In the genomic region with DNA sequence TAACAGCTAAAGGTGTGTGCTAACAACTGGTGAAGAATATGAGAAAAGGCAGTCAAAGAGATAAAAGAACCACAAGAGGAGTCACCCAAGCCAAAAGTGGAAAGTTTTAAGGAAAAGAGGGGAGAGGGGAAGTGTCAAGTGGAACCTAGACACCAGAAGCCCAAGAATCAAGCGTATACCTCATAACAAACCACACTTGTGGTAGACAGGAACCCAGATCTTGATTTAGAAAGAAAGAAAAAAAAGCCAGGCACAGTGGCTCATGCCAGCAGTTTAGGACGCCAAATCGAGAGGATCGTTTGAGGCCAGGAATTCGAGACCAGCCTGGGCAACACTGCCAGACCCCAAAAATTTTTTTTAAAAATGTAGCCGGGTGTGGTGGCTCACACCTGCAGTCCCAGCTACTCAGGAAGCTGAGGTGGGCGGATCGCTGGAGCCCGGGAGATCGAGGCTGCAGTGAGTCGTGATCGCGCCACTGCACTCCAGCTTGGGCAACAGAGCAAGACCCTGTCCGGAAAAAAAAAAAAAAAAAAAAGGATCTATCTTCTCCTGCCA, we compare ENCODE assay signal across 8 cellular contexts.
DNase-seq lines count a peak whose midpoint lies in the region; ATAC-seq and TF ChIP-seq lines count a peak whose summit lies in the region.

No MANE protein-coding gene starts in this region.

- H3K27me3 Mint-ChIP-seq in activated T-cell treated with anti-CD3 and anti-CD28 coated beads, Interleukin-2, amount 50 U/mL, for 24 hours = no peaks in the 10 kb centered on the region

- ATAC-seq in HG02970 (IDR thresholded peaks at IDR 0.05; ENCODE audit: low FRiP score, unreplicated experiment) = no peak

- H3K9ac ChIP-seq in stomach smooth muscle (ENCODE audit: low read length in 2 of 2) = peak overlapping the region; percentile 2 to 97

- no peaks in the 10 kb centered on the region for H3K9me3 Mint-ChIP-seq in activated T-cell treated with anti-CD3 and anti-CD28 coated beads, Interleukin-2, amount 50 U/mL, for 24 hours

- peak overlapping the region; percentile 97 for H3K27ac Mint-ChIP-seq in activated T-cell treated with anti-CD3 and anti-CD28 coated beads, Interleukin-2, amount 50 U/mL, for 24 hours

- TF ChIP-seq CTCF in WI38 (IDR thresholded peaks at IDR 0.05; ENCODE audit: low read depth, low read length) = no peak

- peaks cover 2 to 3% of the 10 kb centered on the region in 2 donors for H3K36me3 ChIP-seq in stomach smooth muscle (ENCODE audit: control insufficient read depth in 2 of 2, insufficient read depth in 2 of 2, low read length in 2 of 2)

- H3K4me1 Mint-ChIP-seq in activated T-cell treated with anti-CD3 and anti-CD28 coated beads, Interleukin-2, amount 50 U/mL, for 24 hours (ENCODE audit: low read depth) = peaks cover 46% of the 10 kb centered on the region

- H3K4me3 Mint-ChIP-seq in activated T-cell treated with anti-CD3 and anti-CD28 coated beads, Interleukin-2, amount 50 U/mL, for 24 hours = peak overlapping the region; percentile 96

- no peak overlapping the region for H3K27ac ChIP-seq in stomach smooth muscle (ENCODE audit: low read length)

- peaks cover 5% of the 10 kb centered on the region for H3K4me1 ChIP-seq in stomach smooth muscle (ENCODE audit: control insufficient read depth, insufficient read depth, low read length)

- no peak for DNase-seq in activated T-cell treated with anti-CD3 and anti-CD28 coated beads, Interleukin-2, amount 50 U/mL, for 24 hours
- no peak for DNase-seq in activated T-cell treated with anti-CD3 and anti-CD28 coated beads, Interleukin-2, amount 50 U/mL, for 48 hours
- DNase-seq in hepatic stellate cell (ENCODE audit: low spot score) (peak; percentile 11), ecto neural progenitor cell (ENCODE audit: low spot score) (no peak)
- DNase-seq in NK-92 treated with Interleukin-12 subunit alpha and Interleukin-12 subunit beta, amount 100 ng/mL, for 24 hours (lab: John Stamatoyannopoulos, UW) = no peak

- peaks cover 54% of the 10 kb centered on the region for H3K36me3 Mint-ChIP-seq in activated T-cell treated with anti-CD3 and anti-CD28 coated beads, Interleukin-2, amount 50 U/mL, for 24 hours (ENCODE audit: low read depth)

- H3K4me3 ChIP-seq in WI38 (ENCODE audit: low read depth, low read length) = peak overlapping the region; percentile 99
- H3K4me3 ChIP-seq in stomach smooth muscle (ENCODE audit: low read length in 2 of 2) = peak overlapping the region; percentile 98 to 99

- no peaks in the 10 kb centered on the region for H3K27me3 ChIP-seq in stomach smooth muscle (ENCODE audit: control insufficient read depth in 1 of 2, insufficient read depth in 2 of 2, low read length in 2 of 2)

- H3K9me3 ChIP-seq in stomach smooth muscle (ENCODE audit: control insufficient read depth in 2 of 2, low read length in 2 of 2) = no peaks in the 10 kb centered on the region
